11 cellular contexts compared by ENCODE assay signal in genomic region chr12:93790472-93791152, GRCh38.
DNase-seq lines count a peak whose midpoint lies in the region; ATAC-seq and TF ChIP-seq lines count a peak whose summit lies in the region.
"Had no signal": no experiment of that assay in that cellular context is flagged by ENCODE, and none has a peak within 500 bp of the region (broad histone marks: within the 10 kb centered on the region; RNA-seq: fewer than 3 reads in every experiment).

No MANE protein-coding gene starts in this region.

- CTCF ChIA-PET in RWPE1 (lab: Yijun Ruan, JAX) = interaction anchor here (0.6 to 0.7 kb wide), 2 partner anchors 21 to 1550 kb away, joined by 3 read pairs; no protein-coding TSS in a partner anchor

- H3K9ac ChIP-seq in smooth muscle cell (ENCODE audit: low read depth) = no peak overlapping the region

- no peaks in the 10 kb centered on the region for H3K27me3 Mint-ChIP-seq in activated naive CD8-positive, alpha-beta T cell treated with anti-CD3 and anti-CD28 coated beads for 36 hours
- H3K27me3 Mint-ChIP-seq in activated naive CD8-positive, alpha-beta T cell treated with anti-CD3 and anti-CD28 coated beads, Interleukin-2, amount 50 U/mL, for 24 hours = no peaks in the 10 kb centered on the region

- H4K20me1 ChIP-seq in smooth muscle cell (ENCODE audit: low read depth) = no peaks in the 10 kb centered on the region

- POLR2A ChIA-PET in RWPE1 (lab: Yijun Ruan, JAX; ENCODE audit: low non-redundant PET) = no interaction called here

- H3K27ac Mint-ChIP-seq in activated naive CD8-positive, alpha-beta T cell treated with anti-CD3 and anti-CD28 coated beads for 36 hours = peak overlapping the region; percentile 23
- no peak overlapping the region for H3K27ac Mint-ChIP-seq in activated naive CD8-positive, alpha-beta T cell treated with anti-CD3 and anti-CD28 coated beads, Interleukin-2, amount 50 U/mL, for 24 hours

- H3K79me2 ChIP-seq in smooth muscle cell (ENCODE audit: low read depth) = no peaks in the 10 kb centered on the region

- H3K27ac ChIP-seq in RWPE1 (no peak overlapping the region), smooth muscle cell (ENCODE audit: low read depth) (peak overlapping the region; percentile 54)

- H3K4me2 ChIP-seq in smooth muscle cell = peak overlapping the region; percentile 53

- peaks cover 25% of the 10 kb centered on the region for H3K36me3 Mint-ChIP-seq in activated naive CD8-positive, alpha-beta T cell treated with anti-CD3 and anti-CD28 coated beads for 36 hours
- H3K36me3 Mint-ChIP-seq in activated naive CD8-positive, alpha-beta T cell treated with anti-CD3 and anti-CD28 coated beads, Interleukin-2, amount 50 U/mL, for 24 hours (ENCODE audit: low read depth) = peaks cover 17% of the 10 kb centered on the region

- peaks cover 9% of the 10 kb centered on the region for H3K4me1 ChIP-seq in smooth muscle cell (ENCODE audit: low read depth)

- TF ChIP-seq CTCF in RWPE1 (conservative IDR thresholded peaks at IDR 0.05; ENCODE audit: low read depth) = no peak
- TF ChIP-seq CTCF in choroid plexus epithelial cell (conservative IDR thresholded peaks at IDR 0.05; ENCODE audit: low read depth, low read length) = no peak
- TF ChIP-seq CTCF in smooth muscle cell (IDR thresholded peaks at IDR 0.05; ENCODE audit: borderline replicate concordance, insufficient read depth, poor library complexity, severe bottlenecking) = no peak

- 71% methylated on average over 5 of the region's 5 CpGs for WGBS in smooth muscle cell (ENCODE audit: low lambda C conversion rate)

- peaks cover 8% of the 10 kb centered on the region for H3F3A ChIP-seq in smooth muscle cell (ENCODE audit: low read depth)

- no peak for DNase-seq in activated naive CD8-positive, alpha-beta T cell treated with anti-CD3 and anti-CD28 coated beads for 36 hours
- DNase-seq in activated naive CD8-positive, alpha-beta T cell treated with anti-CD3 and anti-CD28 coated beads, Interleukin-2, amount 50 U/mL, for 24 hours = no peak
- DNase-seq in RWPE1 (ENCODE audit: low spot score) (peak; percentile 82), choroid plexus epithelial cell (ENCODE audit: low read depth) (peak; percentile 92), smooth muscle cell (lab: John Stamatoyannopoulos, UW; ENCODE audit: unreplicated experiment) (no peak), erythroblast (lab: John Stamatoyannopoulos, UW) (no peak)
- no peak for DNase-seq in effector CD4-positive, alpha-beta T cell
- DNase-seq: C1 segment of cervical spinal cord, cerebellar nuclear complex, NCI-H146 had no signal

- H3K4me3 ChIP-seq in choroid plexus epithelial cell (ENCODE audit: low read depth, low read length) (no peak overlapping the region), smooth muscle cell (no peak overlapping the region)

- no peak for ATAC-seq in activated naive CD8-positive, alpha-beta T cell treated with anti-CD3 and anti-CD28 coated beads, Interleukin-2, amount 50 U/mL, for 24 hours
- ATAC-seq in GM19324 (IDR thresholded peaks at IDR 0.05; ENCODE audit: low FRiP score, unreplicated experiment) = no peak

- H2AFZ ChIP-seq in smooth muscle cell (ENCODE audit: low read depth) = no peak overlapping the region

- no peaks in the 10 kb centered on the region for H3K27me3 ChIP-seq in smooth muscle cell (ENCODE audit: low read depth)

- TF ChIP-seq POLR2A in erythroblast (IDR thresholded peaks at IDR 0.05; ENCODE audit: low read length) = no peak

- H3K9me3 ChIP-seq in smooth muscle cell (replicated peaks; ENCODE audit: low read depth) = no peaks in the 10 kb centered on the region

- peaks cover 4% of the 10 kb centered on the region for H3K9me3 Mint-ChIP-seq in activated naive CD8-positive, alpha-beta T cell treated with anti-CD3 and anti-CD28 coated beads for 36 hours
- peaks cover 4% of the 10 kb centered on the region for H3K9me3 Mint-ChIP-seq in activated naive CD8-positive, alpha-beta T cell treated with anti-CD3 and anti-CD28 coated beads, Interleukin-2, amount 50 U/mL, for 24 hours

- no peak overlapping the region for H3K4me3 Mint-ChIP-seq in activated naive CD8-positive, alpha-beta T cell treated with anti-CD3 and anti-CD28 coated beads for 36 hours
- no peak overlapping the region for H3K4me3 Mint-ChIP-seq in activated naive CD8-positive, alpha-beta T cell treated with anti-CD3 and anti-CD28 coated beads, Interleukin-2, amount 50 U/mL, for 24 hours

- H3K36me3 ChIP-seq in smooth muscle cell (ENCODE audit: low read depth) = no peaks in the 10 kb centered on the region

- peaks cover 36% of the 10 kb centered on the region for H3K4me1 Mint-ChIP-seq in activated naive CD8-positive, alpha-beta T cell treated with anti-CD3 and anti-CD28 coated beads for 36 hours
- peaks cover 50% of the 10 kb centered on the region for H3K4me1 Mint-ChIP-seq in activated naive CD8-positive, alpha-beta T cell treated with anti-CD3 and anti-CD28 coated beads, Interleukin-2, amount 50 U/mL, for 24 hours

Comparison
In these comparisons a context has a peak if more than half of its experiments do, and no peak if none do; other contexts are left out.
1. DNase-seq: peak in RWPE1 (single experiment) and choroid plexus epithelial cell (single experiment); none in activated naive CD8-positive, alpha-beta T cell treated with anti-CD3 and anti-CD28 coated beads for 36 hours (single experiment), activated naive CD8-positive, alpha-beta T cell treated with anti-CD3 and anti-CD28 coated beads, Interleukin-2, amount 50 U/mL, for 24 hours (single experiment), smooth muscle cell (single experiment), erythroblast (0 of 2) and effector CD4-positive, alpha-beta T cell (single experiment).